30 cellular contexts compared by ENCODE assay signal in the genomic region with DNA sequence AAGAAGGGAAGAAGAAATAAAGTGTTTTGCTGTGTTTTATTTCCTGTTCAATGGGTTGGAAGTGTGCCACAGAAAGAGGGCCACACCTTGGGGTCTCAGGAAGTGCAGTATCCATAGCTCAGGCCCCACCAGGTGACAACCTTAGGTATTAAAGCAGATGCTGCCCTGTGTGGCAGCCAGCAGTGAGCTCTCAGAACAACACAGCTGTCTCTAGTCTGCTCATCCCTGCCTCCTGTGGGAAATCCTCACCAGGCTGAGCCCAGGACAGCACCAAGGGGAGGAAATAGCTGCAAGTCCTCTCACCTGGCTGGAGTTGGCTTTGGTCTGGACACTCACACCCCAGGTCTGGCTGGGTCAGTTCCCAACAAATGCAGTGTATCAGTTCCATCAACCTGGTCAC.
"Had no signal": no experiment of that assay in that cellular context is flagged by ENCODE, and none has a peak within 500 bp of the region (broad histone marks: within the 10 kb centered on the region; RNA-seq: fewer than 3 reads in every experiment).

No MANE protein-coding gene starts in this region.

- H3K36me3 Mint-ChIP-seq: natural killer cell treated with Interleukin-12 subunit alpha and Interleukin-12 subunit beta and Interleukin-15 and Interleukin-18, amount 100 ng/mL, for 72 hours; stimulated activated effector memory CD8-positive, alpha-beta T cell treated with anti-CD3 and anti-CD28 coated beads, Interleukin-12 subunit alpha, Interleukin-12 subunit beta, amount 100 ng/mL, for 72 hours had no signal

- H3K27ac Mint-ChIP-seq: dendritic cell treated with granulocyte-macrophage colony-stimulating factor and Interleukin-4, amounts not matched to agents 40 ng/mL and 50 ng/mL, for 4 days; endodermal cell; mesothelial cell of epicardium; natural killer cell treated with Interleukin-12 subunit alpha and Interleukin-12 subunit beta and Interleukin-15 and Interleukin-18, amount 100 ng/mL, for 72 hours; stimulated activated effector memory CD8-positive, alpha-beta T cell treated with anti-CD3 and anti-CD28 coated beads, Interleukin-12 subunit alpha, Interleukin-12 subunit beta, amount 100 ng/mL, for 72 hours had no signal

- H3K9me3 Mint-ChIP-seq: dendritic cell treated with granulocyte-macrophage colony-stimulating factor and Interleukin-4, amounts not matched to agents 40 ng/mL and 50 ng/mL, for 4 days; endodermal cell; naive B cell; natural killer cell treated with Interleukin-12 subunit alpha and Interleukin-12 subunit beta and Interleukin-15 and Interleukin-18, amount 100 ng/mL, for 72 hours; neural crest cell; stimulated activated effector memory CD8-positive, alpha-beta T cell treated with anti-CD3 and anti-CD28 coated beads, Interleukin-12 subunit alpha, Interleukin-12 subunit beta, amount 100 ng/mL, for 72 hours had no signal

- DNase-seq: colonic mucosa; effector CD8-positive, alpha-beta T cell; endodermal cell; foreskin fibroblast; gastrocnemius medialis; head of caudate nucleus; kidney; mesenchymal stem cell; mucosa of descending colon; naive B cell; stimulated activated CD4-positive, alpha-beta T cell treated with anti-CD3 and anti-CD28 coated beads, Interleukin-2, amount 100 ng/mL, for 24 hours; stimulated activated CD4-positive, alpha-beta T cell treated with anti-CD3 and anti-CD28 coated beads, Interleukin-4, amount 100 ng/mL, for 24 hours; stimulated activated naive CD4-positive, alpha-beta T cell treated with Interleukin-2 at 50 U/mL for 16 hours; stomach; testis; tibial artery; upper lobe of left lung; uterus had no signal

- H3K27ac ChIP-seq: colonic mucosa, epithelial cell of prostate, gastrocnemius medialis, prostate gland, right atrium auricular region, stomach, testis, tibial artery, upper lobe of left lung, uterus had no signal

- H3K4me3 ChIP-seq: colonic mucosa, gastrocnemius medialis, mucosa of descending colon, prostate gland, right atrium auricular region, smooth muscle cell, stomach, testis, tibial artery, upper lobe of left lung, uterus had no signal

- H3K9me3 ChIP-seq: colonic mucosa, gastrocnemius medialis, mucosa of descending colon, prostate gland, right atrium auricular region, stomach, testis, tibial artery, upper lobe of left lung, uterus had no signal

- ATAC-seq: esophagus mucosa; gastrocnemius medialis; left lobe of liver; mucosa of descending colon; natural killer cell treated with Interleukin-12 subunit alpha and Interleukin-12 subunit beta and Interleukin-15 and Interleukin-18, amount 100 ng/mL, for 72 hours; sciatic nerve; stimulated activated effector memory CD8-positive, alpha-beta T cell treated with anti-CD3 and anti-CD28 coated beads, Interleukin-12 subunit alpha, Interleukin-12 subunit beta, amount 100 ng/mL, for 72 hours had no signal

- H3K4me1 ChIP-seq: colonic mucosa, gastrocnemius medialis, prostate gland, right atrium auricular region, stomach, testis, tibial artery, upper lobe of left lung, uterus had no signal

- H3K27me3 ChIP-seq: colonic mucosa, gastrocnemius medialis, right atrium auricular region, stomach, testis, tibial artery, upper lobe of left lung, uterus had no signal

- H3K4me2 ChIP-seq: smooth muscle cell had no signal

- H3K4me3 Mint-ChIP-seq: dendritic cell treated with granulocyte-macrophage colony-stimulating factor and Interleukin-4, amounts not matched to agents 40 ng/mL and 50 ng/mL, for 4 days; endodermal cell; mesothelial cell of epicardium; naive B cell; natural killer cell treated with Interleukin-12 subunit alpha and Interleukin-12 subunit beta and Interleukin-15 and Interleukin-18, amount 100 ng/mL, for 72 hours; neural crest cell; stimulated activated effector memory CD8-positive, alpha-beta T cell treated with anti-CD3 and anti-CD28 coated beads, Interleukin-12 subunit alpha, Interleukin-12 subunit beta, amount 100 ng/mL, for 72 hours had no signal

- H3K36me3 ChIP-seq: colonic mucosa, gastrocnemius medialis, prostate gland, right atrium auricular region, stomach, tibial artery, upper lobe of left lung, uterus had no signal
